Comparison of ENCODE assay signal across 14 cellular contexts in the genomic region with DNA sequence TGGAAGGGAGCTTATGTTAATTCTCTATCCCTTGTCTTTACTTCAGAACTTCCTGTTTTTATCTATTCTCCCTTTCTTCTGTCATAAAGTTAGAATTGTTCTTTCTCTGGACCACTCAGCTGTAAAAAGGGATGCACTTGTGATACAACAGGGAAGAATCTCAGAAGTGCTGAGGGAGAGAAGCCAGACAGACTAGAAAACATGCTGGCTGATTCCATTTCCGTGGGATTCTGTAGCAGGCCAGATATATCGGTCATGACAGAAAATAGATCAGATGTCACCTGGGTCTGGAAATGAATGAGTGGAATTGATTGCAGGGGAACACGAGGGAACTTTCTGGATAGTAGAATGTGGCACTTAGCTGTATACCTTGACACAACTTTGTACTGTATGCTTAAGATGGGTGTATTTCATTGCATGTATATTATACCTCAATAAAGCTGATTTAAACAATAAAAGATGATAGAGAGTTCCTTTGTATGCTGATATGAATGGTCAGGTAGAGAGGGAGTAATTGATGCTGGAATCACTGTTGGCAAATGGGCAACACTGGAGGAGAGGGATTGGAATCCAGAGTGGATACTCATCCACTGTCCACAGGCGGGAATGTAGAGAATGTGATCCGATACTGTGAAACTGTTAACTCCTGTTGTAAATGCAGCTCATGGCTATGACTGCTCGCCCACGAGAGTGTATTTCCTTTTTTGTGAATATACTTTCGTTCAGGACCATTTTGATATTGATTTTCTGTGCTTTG. TPM values are rescaled to one million over a fixed set of nuclear protein-coding genes. Genes with fewer than 3 reads are reported as not detected.
A peak's percentile ranks its signal among the peaks of the same experiment; 100 is the strongest.
DNase-seq lines count a peak whose midpoint lies in the region; ATAC-seq and TF ChIP-seq lines count a peak whose summit lies in the region.
"Had no signal": no experiment of that assay in that cellular context is flagged by ENCODE, and none has a peak within 500 bp of the region (broad histone marks: within the 10 kb centered on the region; RNA-seq: fewer than 3 reads in every experiment).

No MANE protein-coding gene starts in this region.

- H3K36me3 Mint-ChIP-seq in H9 (ENCODE audit: insufficient read depth in 1 of 3, low read depth in 3 of 3) = peaks cover 5 to 10% (median 8%) of the 10 kb centered on the region in 3 experiments; a peak in 5 of 7 replicates
- peaks cover 68% of the 10 kb centered on the region for H3K36me3 Mint-ChIP-seq in activated T-cell treated with anti-CD3 and anti-CD28 coated beads, Interleukin-2, amount 50 U/mL, for 24 hours (ENCODE audit: low read depth)

- no peak overlapping the region for H3K4me2 ChIP-seq in H9 (ENCODE audit: insufficient read depth, insufficient read length, low read length)

- no peak overlapping the region for H4K91ac ChIP-seq in H9 (ENCODE audit: insufficient read length, low read depth, low read length)

- no peaks in the 10 kb centered on the region for H4K20me1 ChIP-seq in H9 (ENCODE audit: control insufficient read depth, insufficient read depth, insufficient read length)

- H3K4me3 Mint-ChIP-seq in H9 = no peak overlapping the region
- no peak overlapping the region for H3K4me3 Mint-ChIP-seq in activated T-cell treated with anti-CD3 and anti-CD28 coated beads, Interleukin-2, amount 50 U/mL, for 24 hours
- H3K4me3 Mint-ChIP-seq: activated CD4-positive, alpha-beta T cell treated with anti-CD3 and anti-CD28 coated beads for 36 hours had no signal

- H2BK120ac ChIP-seq in H9 (ENCODE audit: low read depth, low read length, poor library complexity, severe bottlenecking) = no peak overlapping the region

- no peak overlapping the region for H3K56ac ChIP-seq in H9 (ENCODE audit: insufficient read length, low read depth, low read length)

- no peak overlapping the region for H3K23ac ChIP-seq in H9 (ENCODE audit: insufficient read length, low read depth, low read length)

- H3K14ac ChIP-seq in H9 (ENCODE audit: insufficient read depth, low read length) = no peak overlapping the region

- H3K4me1 ChIP-seq in H9 (ENCODE audit: insufficient read depth, low read length) = no peaks in the 10 kb centered on the region

- H3K9ac ChIP-seq in H9 (ENCODE audit: extremely low read depth, insufficient read length, low read length) = no peak overlapping the region

- no peak overlapping the region for H2BK12ac ChIP-seq in H9 (ENCODE audit: insufficient read length, low read depth, low read length)

- H3K27me3 Mint-ChIP-seq in H9 (ENCODE audit: low read depth) = no peaks in the 10 kb centered on the region
- no peaks in the 10 kb centered on the region for H3K27me3 Mint-ChIP-seq in activated T-cell treated with anti-CD3 and anti-CD28 coated beads, Interleukin-2, amount 50 U/mL, for 24 hours
- H3K27me3 Mint-ChIP-seq: activated CD4-positive, alpha-beta T cell treated with anti-CD3 and anti-CD28 coated beads for 36 hours had no signal

- TF ChIP-seq CTCF in AG04450 (IDR thresholded peaks at IDR 0.05; ENCODE audit: low read depth, low read length) (no peak), H9 (conservative IDR thresholded peaks at IDR 0.05) (no peak)

- no peak overlapping the region for H4K8ac ChIP-seq in H9 (replicated peaks; ENCODE audit: insufficient read length, low read depth, low read length)

- H3K9me3 Mint-ChIP-seq in H9 = no peaks in the 10 kb centered on the region
- no peaks in the 10 kb centered on the region for H3K9me3 Mint-ChIP-seq in activated T-cell treated with anti-CD3 and anti-CD28 coated beads, Interleukin-2, amount 50 U/mL, for 24 hours
- H3K9me3 Mint-ChIP-seq: activated T-helper 2 cell treated with anti-CD3 and anti-CD28 coated beads, Interferon-gamma antibody, Interleukin-2, Interleukin-4, amounts not matched to agents 10 μg/mL and 5 μg/mL and 100 μg/mL, durations not matched to agents 14 hours and 24 hours and 36 hours had no signal

- H2BK15ac ChIP-seq in H9 (ENCODE audit: low read depth, low read length) = no peak overlapping the region

- no CpG with 5 or more reads among the region's 8 CpGs for WGBS in H9 (ENCODE audit: extremely low coverage, insufficient read length, low lambda C conversion rate)

- H3K27me3 ChIP-seq in AG04450 (ENCODE audit: control insufficient read depth, insufficient read depth, low read length) = no peaks in the 10 kb centered on the region
- H3K27me3 ChIP-seq in H9 (ENCODE audit: insufficient read depth, low read length) = no peaks in the 10 kb centered on the region

- ATAC-seq in HG02840 (IDR thresholded peaks at IDR 0.05; ENCODE audit: low FRiP score, unreplicated experiment) = no peak
- ATAC-seq in HG03135 (IDR thresholded peaks at IDR 0.05; ENCODE audit: unreplicated experiment) = no peak
- ATAC-seq in GM18520 (IDR thresholded peaks at IDR 0.05; ENCODE audit: unreplicated experiment) = no peak
- ATAC-seq: activated CD4-positive, alpha-beta T cell treated with anti-CD3 and anti-CD28 coated beads for 36 hours had no signal

- H3K23me2 ChIP-seq in H9 (ENCODE audit: insufficient read length, low read depth, low read length, poor library complexity, severe bottlenecking) = no peaks in the 10 kb centered on the region

- H3K27ac Mint-ChIP-seq in H9 = peak overlapping the region in 2 of 3 experiments; percentile 40 to 58; a peak in 3 of 7 replicates
- H3K27ac Mint-ChIP-seq in activated T-cell treated with anti-CD3 and anti-CD28 coated beads, Interleukin-2, amount 50 U/mL, for 24 hours = no peak overlapping the region
- H3K27ac Mint-ChIP-seq: activated CD4-positive, alpha-beta T cell treated with anti-CD3 and anti-CD28 coated beads for 36 hours; activated T-helper 2 cell treated with anti-CD3 and anti-CD28 coated beads, Interferon-gamma antibody, Interleukin-2, Interleukin-4, amounts not matched to agents 10 μg/mL and 5 μg/mL and 100 μg/mL, durations not matched to agents 14 hours and 24 hours and 36 hours had no signal

- H2AK5ac ChIP-seq in H9 (ENCODE audit: insufficient read length, low read length) = no peak overlapping the region

- H3K79me1 ChIP-seq in H9 (ENCODE audit: insufficient read depth, low read depth, low read length, poor library complexity, severe bottlenecking) = no peaks in the 10 kb centered on the region

- CTCF ChIA-PET in AG04450 (lab: Charles Lee) = interaction anchor here (0.6 to 2.7 kb wide), 11 partner anchors 9 to 245 kb away, joined by 3 to 16 read pairs (median 5); no protein-coding TSS in a partner anchor

- H3K9me3 ChIP-seq in AG04450 (ENCODE audit: control insufficient read depth, insufficient read depth, low read length) = no peaks in the 10 kb centered on the region
- no peaks in the 10 kb centered on the region for H3K9me3 ChIP-seq in H9 (ENCODE audit: control insufficient read depth, low read depth, low read length)

- H3K4ac ChIP-seq in H9 (ENCODE audit: low read depth, low read length) = no peak overlapping the region

- H3K18ac ChIP-seq in H9 (ENCODE audit: insufficient read length, low read depth, low read length) = no peak overlapping the region

- no peaks in the 10 kb centered on the region for H3K79me2 ChIP-seq in H9 (ENCODE audit: insufficient read depth, low read length)

- H3K4me3 ChIP-seq in AG04450 (ENCODE audit: low read depth, low read length) = no peak overlapping the region
- H3K4me3 ChIP-seq: coronary artery had no signal

- peaks cover 5 to 8% of the 10 kb centered on the region in 2 experiments for H3K4me1 Mint-ChIP-seq in H9
- H3K4me1 Mint-ChIP-seq in activated T-cell treated with anti-CD3 and anti-CD28 coated beads, Interleukin-2, amount 50 U/mL, for 24 hours (ENCODE audit: low read depth) = peaks cover 18% of the 10 kb centered on the region

- H2BK20ac ChIP-seq in H9 (ENCODE audit: low read depth, low read length, poor library complexity, severe bottlenecking) = no peak overlapping the region

- no peak for DNase-seq in AG04450 (ENCODE audit: low read depth, low spot score)
- no peak for DNase-seq in H9
- DNase-seq in astrocyte of the hippocampus (ENCODE audit: low read depth, low spot score) = peak; percentile 78
- DNase-seq in left kidney (ENCODE audit: low read depth, low spot score) = peak; percentile 8
- DNase-seq in activated T-cell treated with anti-CD3 and anti-CD28 coated beads, Interleukin-2, amount 50 U/mL, for 24 hours = no peak
- DNase-seq: activated CD4-positive, alpha-beta T cell treated with anti-CD3 and anti-CD28 coated beads for 36 hours; NCI-H1436; stimulated activated CD4-positive, alpha-beta T cell treated with anti-CD3 and anti-CD28 coated beads, Interleukin-12 subunit alpha, Interleukin-12 subunit beta, amount 100 ng/mL, for 4 hours; stimulated activated CD8-positive, alpha-beta memory T cell treated with anti-CD3 and anti-CD28 coated beads, Interleukin-4, amount 100 ng/mL, for 48 hours had no signal

- no peak overlapping the region for H3T11ph ChIP-seq in H9 (ENCODE audit: low read length)

- H2BK5ac ChIP-seq in H9 (ENCODE audit: insufficient read length, low read length) = no peak overlapping the region

- POLR2A ChIA-PET in AG04450 (lab: Yijun Ruan, JAX) = interaction anchor here (0.9 to 1.4 kb wide), 3 partner anchors 52 to 86 kb away, joined by 3 to 6 read pairs (median 3); partner anchors contain the start of gene ATXN10

- H2AFZ ChIP-seq in H9 (ENCODE audit: low read length) = no peak overlapping the region

- H4K5ac ChIP-seq in H9 (ENCODE audit: insufficient read length, low read depth, low read length) = no peak overlapping the region

- H3K27ac ChIP-seq in AG04450 (ENCODE audit: low read depth, low read length) (peak overlapping the region; percentile 22), H9 (ENCODE audit: insufficient read length, low read depth, low read length) (no peak overlapping the region)
- H3K27ac ChIP-seq: coronary artery had no signal

RNA-seq across cellular contexts. Expression of gene ATXN10, which starts 59.6 kb away (rescaled TPM):
- polyA plus RNA-seq in AG04450 (2011; rRNA removed) = 491 and 521 TPM in 2 replicates
- polyA minus RNA-seq in AG04450 (2011; rRNA and poly(A)+ RNA removed) = 448 and 474 TPM in 2 replicates
- 210 and 214 TPM in 2 replicates for total RNA-seq in H9 (2021)

Comparison
In these comparisons a context has a peak if more than half of its experiments do, and no peak if none do; other contexts are left out.
1. DNase-seq: peak in astrocyte of the hippocampus (single experiment) and left kidney (single experiment); none in AG04450 (single experiment), H9 (single experiment) and activated T-cell treated with anti-CD3 and anti-CD28 coated beads, Interleukin-2, amount 50 U/mL, for 24 hours (single experiment).